15 cellular contexts compared by ENCODE assay signal in genomic region chr6:1657116-1657776, GRCh38.
"Had no signal": no experiment of that assay in that cellular context is flagged by ENCODE, and none has a peak within 500 bp of the region (broad histone marks: within the 10 kb centered on the region; RNA-seq: fewer than 3 reads in every experiment).

No MANE protein-coding gene starts in this region.

- ATAC-seq: activated T-cell treated with anti-CD3 and anti-CD28 coated beads, Interleukin-2, amount 50 U/mL, for 72 hours; esophagus mucosa; left lobe of liver; mucosa of descending colon; natural killer cell; T-cell had no signal

- DNase-seq: activated CD4-positive, alpha-beta memory T cell treated with anti-CD3 and anti-CD28 coated beads for 36 hours; activated gamma-delta T cell treated with Interleukin-2 at 50 U/mL for 16 hours; activated naive CD8-positive, alpha-beta T cell treated with anti-CD3 and anti-CD28 coated beads for 36 hours; activated T-cell treated with anti-CD3 and anti-CD28 coated beads, Interleukin-2, amount 50 U/mL, for 72 hours; cerebellar nuclear complex; dermis blood vessel endothelial cell; mammary epithelial cell; mucosa of descending colon; natural killer cell; small intestine; T-cell; T1000; tibial artery had no signal
